Comparison of ENCODE assay signal across 26 cellular contexts in genomic region chr20:1829531-1829930, GRCh38.
A peak's percentile ranks its signal among the peaks of the same experiment; 100 is the strongest.
DNase-seq lines count a peak whose midpoint lies in the region; ATAC-seq and TF ChIP-seq lines count a peak whose summit lies in the region.
"Had no signal": no experiment of that assay in that cellular context is flagged by ENCODE, and none has a peak within 500 bp of the region (broad histone marks: within the 10 kb centered on the region; RNA-seq: fewer than 3 reads in every experiment).

No MANE protein-coding gene starts in this region.

- no peak overlapping the region for H3K4me3 ChIP-seq in PC-3 (ENCODE audit: low read length)
- H3K4me3 ChIP-seq in skin epidermis = no peak overlapping the region
- no peak overlapping the region for H3K4me3 ChIP-seq in lower lobe of right lung
- H3K4me3 ChIP-seq: esophagus squamous epithelium, SJSA1, thyroid gland had no signal

- CTCF ChIA-PET in activated CD4-positive, alpha-beta T cell treated with anti-CD3 and anti-CD28 coated beads, Interleukin-2, amount 10 ng/mL, durations not matched to agents 7 days and 5 days (lab: Charles Lee) = interaction anchor here (0.6 kb wide), 1 partner anchor 16 kb away, joined by 3 read pairs; no protein-coding TSS in a partner anchor
- CTCF ChIA-PET in PC-3 (lab: Charles Lee) = no interaction called here

- H3K9me3 Mint-ChIP-seq in activated CD4-positive, alpha-beta T cell treated with anti-CD3 and anti-CD28 coated beads, Interleukin-2, amount 10 ng/mL, durations not matched to agents 7 days and 5 days = no peaks in the 10 kb centered on the region
- H3K9me3 Mint-ChIP-seq: effector memory CD8-positive, alpha-beta T cell; mesothelial cell of epicardium; natural killer cell treated with Interleukin-12 subunit alpha and Interleukin-12 subunit beta and Interleukin-15 and Interleukin-18, amount 100 ng/mL, for 72 hours had no signal

- 0 out of 2 replicates have a peak overlapping the region, but pooled peaks have one; percentile 22 for H3K4me2 ChIP-seq in PC-3 (ENCODE audit: low read length)

- no peak for TF ChIP-seq CTCF in PC-3 (conservative IDR thresholded peaks at IDR 0.05; ENCODE audit: low read depth, low read length)
- no peak for TF ChIP-seq CTCF in lower lobe of right lung (IDR thresholded peaks at IDR 0.05)

- H3K27me3 ChIP-seq in PC-3 (ENCODE audit: low read length) (no peaks in the 10 kb centered on the region), lower lobe of right lung (ENCODE audit: low read depth) (peaks cover 7% of the 10 kb centered on the region)
- H3K27me3 ChIP-seq: SJSA1, thyroid gland had no signal

- no peaks in the 10 kb centered on the region for H3F3A ChIP-seq in PC-3 (ENCODE audit: low read length, unreplicated experiment)

- no peaks in the 10 kb centered on the region for H3K9me3 ChIP-seq in PC-3 (ENCODE audit: low read length)
- no peaks in the 10 kb centered on the region for H3K9me3 ChIP-seq in lower lobe of right lung
- H3K9me3 ChIP-seq: esophagus squamous epithelium, SJSA1, thyroid gland had no signal

- no peaks in the 10 kb centered on the region for H4K20me1 ChIP-seq in PC-3 (ENCODE audit: low read length)

- intact Hi-C loops in PC-3 (cut with micrococcal nuclease) (no loop called here), lower lobe of right lung (cut with DNase I) (no loop called here)

- H3K4me1 Mint-ChIP-seq in activated CD4-positive, alpha-beta T cell treated with anti-CD3 and anti-CD28 coated beads, Interleukin-2, amount 10 ng/mL, durations not matched to agents 7 days and 5 days = no peaks in the 10 kb centered on the region

- peak overlapping the region; percentile 12 for H3K27ac Mint-ChIP-seq in activated CD4-positive, alpha-beta T cell treated with anti-CD3 and anti-CD28 coated beads, Interleukin-2, amount 10 ng/mL, durations not matched to agents 7 days and 5 days
- H3K27ac Mint-ChIP-seq: activated CD4-positive, alpha-beta T cell treated with anti-CD3 and anti-CD28 coated beads for 36 hours; effector memory CD8-positive, alpha-beta T cell; natural killer cell treated with Interleukin-12 subunit alpha and Interleukin-12 subunit beta and Interleukin-15 and Interleukin-18, amount 100 ng/mL, for 72 hours had no signal

- ATAC-seq in PC-3 = no peak
- ATAC-seq in HG03442 (IDR thresholded peaks at IDR 0.05; ENCODE audit: unreplicated experiment) = no peak
- no peak for ATAC-seq in lower lobe of right lung
- ATAC-seq: activated CD4-positive, alpha-beta T cell treated with anti-CD3 and anti-CD28 coated beads for 36 hours; effector memory CD8-positive, alpha-beta T cell; left colon; natural killer cell treated with Interleukin-12 subunit alpha and Interleukin-12 subunit beta and Interleukin-15 and Interleukin-18, amount 100 ng/mL, for 72 hours had no signal

- H3K9me2 ChIP-seq in PC-3 (replicated peaks; ENCODE audit: low read length) = no peaks in the 10 kb centered on the region

- no peaks in the 10 kb centered on the region for H3K36me3 Mint-ChIP-seq in activated CD4-positive, alpha-beta T cell treated with anti-CD3 and anti-CD28 coated beads, Interleukin-2, amount 10 ng/mL, durations not matched to agents 7 days and 5 days (ENCODE audit: low read depth)
- H3K36me3 Mint-ChIP-seq: mesothelial cell of epicardium; natural killer cell treated with Interleukin-12 subunit alpha and Interleukin-12 subunit beta and Interleukin-15 and Interleukin-18, amount 100 ng/mL, for 72 hours had no signal

- POLR2A ChIA-PET in activated CD4-positive, alpha-beta T cell treated with anti-CD3 and anti-CD28 coated beads, Interleukin-2, amount 10 ng/mL, durations not matched to agents 7 days and 5 days (lab: Charles Lee) = no interaction called here
- POLR2A ChIA-PET in PC-3 (lab: Charles Lee; ENCODE audit: unreplicated experiment) = interaction anchor here (0.7 kb wide), 1 partner anchor 274 kb away, joined by 3 read pairs; no protein-coding TSS in a partner anchor

- no peak overlapping the region for H3K4me3 Mint-ChIP-seq in activated CD4-positive, alpha-beta T cell treated with anti-CD3 and anti-CD28 coated beads, Interleukin-2, amount 10 ng/mL, durations not matched to agents 7 days and 5 days
- H3K4me3 Mint-ChIP-seq: activated CD4-positive, alpha-beta T cell treated with anti-CD3 and anti-CD28 coated beads for 36 hours; B cell; effector memory CD8-positive, alpha-beta T cell; mesothelial cell of epicardium; natural killer cell treated with Interleukin-12 subunit alpha and Interleukin-12 subunit beta and Interleukin-15 and Interleukin-18, amount 100 ng/mL, for 72 hours had no signal

- DNase-seq in activated CD4-positive, alpha-beta T cell treated with anti-CD3 and anti-CD28 coated beads, Interleukin-2, amount 10 ng/mL, durations not matched to agents 7 days and 5 days = no peak
- DNase-seq in activated CD4-positive, alpha-beta T cell treated with anti-CD3 and anti-CD28 coated beads, Interleukin-2, amount 50 U/mL, for 1 hour = no peak
- DNase-seq in PC-3 = no peak
- no peak for DNase-seq in epithelial cell of prostate (ENCODE audit: low read depth, low spot score)
- DNase-seq in NCI-H748 treated with DMSO at 0.1 percent for 48 hours (lab: John Stamatoyannopoulos, UW) = no peak
- DNase-seq in lower lobe of right lung = no peak
- DNase-seq: activated CD4-positive, alpha-beta T cell treated with anti-CD3 and anti-CD28 coated beads for 36 hours; activated naive CD4-positive, alpha-beta T cell treated with anti-CD3 and anti-CD28 coated beads, Interleukin-2, amount 50 U/mL, for 16 hours; activated T-cell treated with anti-CD3 and anti-CD28 coated beads, Interleukin-2, amount 50 U/mL, for 48 hours; cerebellar nuclear complex; COR-L47; DMS79; effector memory CD8-positive, alpha-beta T cell; esophagus squamous epithelium; left colon; NCI-H1417; NCI-H2107; stimulated activated naive CD4-positive, alpha-beta T cell; thyroid gland had no signal

- peak overlapping the region; percentile 9; the same call in 1 of the 2 replicates for H3K9ac ChIP-seq in PC-3 (ENCODE audit: low read length)

- no peaks in the 10 kb centered on the region for H3K79me2 ChIP-seq in PC-3 (ENCODE audit: low read length)

- peaks cover 8% of the 10 kb centered on the region for H3K27me3 Mint-ChIP-seq in activated CD4-positive, alpha-beta T cell treated with anti-CD3 and anti-CD28 coated beads, Interleukin-2, amount 10 ng/mL, durations not matched to agents 7 days and 5 days
- H3K27me3 Mint-ChIP-seq: activated CD4-positive, alpha-beta T cell treated with anti-CD3 and anti-CD28 coated beads for 36 hours had no signal

- H3K27ac ChIP-seq in PC-3 (ENCODE audit: low read length) (peak overlapping the region; percentile 58), epithelial cell of prostate (peak overlapping the region; percentile 97), skin epidermis (peak overlapping the region in 13 of 21 experiments; percentile 18 to 86 (median 69)), lower lobe of right lung (no peak overlapping the region)
- H3K27ac ChIP-seq: 22Rv1, SJSA1, thyroid gland had no signal

- H3K4me1 ChIP-seq in PC-3 (ENCODE audit: insufficient read depth, low read length) (peaks cover 31% of the 10 kb centered on the region), lower lobe of right lung (peaks cover 40% of the 10 kb centered on the region)
- H3K4me1 ChIP-seq: thyroid gland had no signal

- no peak overlapping the region for H2AFZ ChIP-seq in PC-3 (ENCODE audit: low read length)

- no TSS peak for BruUV-seq in PC-3 (replicated peaks; lab: Mats Ljungman, UMichigan)

- no peaks in the 10 kb centered on the region for H3K36me3 ChIP-seq in PC-3 (ENCODE audit: low read depth, low read length)
- H3K36me3 ChIP-seq in lower lobe of right lung = no peaks in the 10 kb centered on the region
- H3K36me3 ChIP-seq: esophagus squamous epithelium, SJSA1, thyroid gland had no signal
